In the genomic region with DNA sequence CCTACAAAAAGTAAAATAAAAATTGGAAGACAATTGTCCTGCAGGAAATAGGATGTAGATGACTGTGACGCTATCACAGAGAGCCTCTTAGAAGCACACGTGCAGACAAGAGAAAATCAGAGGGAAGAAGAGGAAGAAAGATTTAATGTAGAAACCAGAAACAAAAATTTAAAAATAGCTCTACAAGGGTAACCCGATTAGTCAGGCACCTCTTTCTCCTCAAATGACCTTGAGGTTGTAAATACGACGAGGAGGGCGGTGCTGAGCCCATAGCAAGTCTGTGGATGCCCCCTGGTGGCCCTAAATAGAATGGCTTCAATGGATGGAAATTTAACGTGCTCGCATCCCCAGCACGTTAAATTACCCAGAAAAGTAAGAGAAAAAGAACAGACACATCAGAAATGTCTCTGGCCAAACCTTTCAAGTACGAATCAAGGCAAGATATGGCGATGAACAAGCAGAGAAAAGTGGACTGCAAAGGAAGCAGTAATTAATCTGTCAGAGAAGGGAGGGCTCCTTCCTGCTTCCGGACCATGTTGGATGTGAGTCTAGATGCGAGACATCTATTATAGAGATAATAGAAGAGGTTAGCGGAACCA, we compare ENCODE assay signal across 1 cellular context.
TF ChIP-seq lines count a peak whose summit lies in the region.

No MANE protein-coding gene starts in this region.

TF ChIP-seq in HepG2, 621 proteins besides CTCF, POLR2A, EP300 and RAD21 (continued from another document and continues in another):
- TF ChIP-seq, protein P1, sequence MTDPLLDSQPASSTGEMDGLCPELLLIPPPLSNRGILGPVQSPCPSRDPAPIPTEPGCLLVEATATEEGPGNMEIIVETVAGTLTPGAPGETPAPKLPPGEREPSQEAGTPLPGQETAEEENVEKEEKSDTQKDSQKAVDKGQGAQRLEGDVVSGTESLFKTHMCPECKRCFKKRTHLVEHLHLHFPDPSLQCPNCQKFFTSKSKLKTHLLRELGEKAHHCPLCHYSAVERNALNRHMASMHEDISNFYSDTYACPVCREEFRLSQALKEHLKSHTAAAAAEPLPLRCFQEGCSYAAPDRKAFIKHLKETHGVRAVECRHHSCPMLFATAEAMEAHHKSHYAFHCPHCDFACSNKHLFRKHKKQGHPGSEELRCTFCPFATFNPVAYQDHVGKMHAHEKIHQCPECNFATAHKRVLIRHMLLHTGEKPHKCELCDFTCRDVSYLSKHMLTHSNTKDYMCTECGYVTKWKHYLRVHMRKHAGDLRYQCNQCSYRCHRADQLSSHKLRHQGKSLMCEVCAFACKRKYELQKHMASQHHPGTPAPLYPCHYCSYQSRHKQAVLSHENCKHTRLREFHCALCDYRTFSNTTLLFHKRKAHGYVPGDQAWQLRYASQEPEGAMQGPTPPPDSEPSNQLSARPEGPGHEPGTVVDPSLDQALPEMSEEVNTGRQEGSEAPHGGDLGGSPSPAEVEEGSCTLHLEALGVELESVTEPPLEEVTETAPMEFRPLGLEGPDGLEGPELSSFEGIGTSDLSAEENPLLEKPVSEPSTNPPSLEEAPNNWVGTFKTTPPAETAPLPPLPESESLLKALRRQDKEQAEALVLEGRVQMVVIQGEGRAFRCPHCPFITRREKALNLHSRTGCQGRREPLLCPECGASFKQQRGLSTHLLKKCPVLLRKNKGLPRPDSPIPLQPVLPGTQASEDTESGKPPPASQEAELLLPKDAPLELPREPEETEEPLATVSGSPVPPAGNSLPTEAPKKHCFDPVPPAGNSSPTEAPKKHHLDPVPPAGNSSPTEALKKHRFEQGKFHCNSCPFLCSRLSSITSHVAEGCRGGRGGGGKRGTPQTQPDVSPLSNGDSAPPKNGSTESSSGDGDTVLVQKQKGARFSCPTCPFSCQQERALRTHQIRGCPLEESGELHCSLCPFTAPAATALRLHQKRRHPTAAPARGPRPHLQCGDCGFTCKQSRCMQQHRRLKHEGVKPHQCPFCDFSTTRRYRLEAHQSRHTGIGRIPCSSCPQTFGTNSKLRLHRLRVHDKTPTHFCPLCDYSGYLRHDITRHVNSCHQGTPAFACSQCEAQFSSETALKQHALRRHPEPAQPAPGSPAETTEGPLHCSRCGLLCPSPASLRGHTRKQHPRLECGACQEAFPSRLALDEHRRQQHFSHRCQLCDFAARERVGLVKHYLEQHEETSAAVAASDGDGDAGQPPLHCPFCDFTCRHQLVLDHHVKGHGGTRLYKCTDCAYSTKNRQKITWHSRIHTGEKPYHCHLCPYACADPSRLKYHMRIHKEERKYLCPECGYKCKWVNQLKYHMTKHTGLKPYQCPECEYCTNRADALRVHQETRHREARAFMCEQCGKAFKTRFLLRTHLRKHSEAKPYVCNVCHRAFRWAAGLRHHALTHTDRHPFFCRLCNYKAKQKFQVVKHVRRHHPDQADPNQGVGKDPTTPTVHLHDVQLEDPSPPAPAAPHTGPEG (CRISPR knock-in tag; IDR thresholded peaks at IDR 0.05) = no peak
- TF ChIP-seq ZNF879 (CRISPR knock-in tag; IDR thresholded peaks at IDR 0.05) (no peak), EEA1 (CRISPR knock-in tag; IDR thresholded peaks at IDR 0.05; ENCODE audit: borderline replicate concordance) (no peak), SPEN (CRISPR knock-in tag; IDR thresholded peaks at IDR 0.05; ENCODE audit: low read depth) (no peak), KLF12 (CRISPR knock-in tag; IDR thresholded peaks at IDR 0.05; ENCODE audit: borderline replicate concordance) (0 out of 2 replicates have a peak, but pooled peaks have one; percentile 29), CBX1 (IDR thresholded peaks at IDR 0.05; ENCODE audit: low read depth) (no peak), SMC3 (IDR thresholded peaks at IDR 0.05; ENCODE audit: low read length) (peak; percentile 97), MED1 (CRISPR knock-in tag; IDR thresholded peaks at IDR 0.05) (peak; percentile 43; the same call in 1 of the 2 replicates), ESRRA (CRISPR knock-in tag; IDR thresholded peaks at IDR 0.05; ENCODE audit: low read depth) (peak; percentile 97), ZSCAN29 (CRISPR knock-in tag; conservative IDR thresholded peaks at IDR 0.05) (0 out of 2 replicates have a peak, but pooled peaks have one; percentile 43), ZNF746 (CRISPR knock-in tag; IDR thresholded peaks at IDR 0.05) (no peak), RBM39 (IDR thresholded peaks at IDR 0.05; ENCODE audit: low read depth, low read length, poor library complexity, severe bottlenecking) (no peak), SIN3A (IDR thresholded peaks at IDR 0.05; ENCODE audit: borderline replicate concordance, low read depth, low read length) (no peak), SMAD3 (CRISPR knock-in tag; IDR thresholded peaks at IDR 0.05) (peak; percentile 71), CHD2 (IDR thresholded peaks at IDR 0.05; ENCODE audit: low read depth, low read length) (no peak), PCBP2 (optimal IDR thresholded peaks at IDR 0.05; ENCODE audit: low read depth, low read length, poor library complexity, severe bottlenecking) (no peak), ZNF253 (CRISPR knock-in tag; IDR thresholded peaks at IDR 0.05; ENCODE audit: borderline replicate concordance) (no peak), FOXO1 (CRISPR knock-in tag; IDR thresholded peaks at IDR 0.05) (peak; percentile 76; the same call in 1 of the 2 replicates), HMGA1 (CRISPR knock-in tag; conservative IDR thresholded peaks at IDR 0.05) (no peak), SOX5 (CRISPR knock-in tag; IDR thresholded peaks at IDR 0.05; ENCODE audit: borderline replicate concordance) (peak; percentile 19; the same call in 1 of the 2 replicates), IKZF1 (IDR thresholded peaks at IDR 0.05) (no peak), HCFC1 (IDR thresholded peaks at IDR 0.05; ENCODE audit: low read depth, low read length) (no peak), ZFP36L1 (CRISPR knock-in tag; IDR thresholded peaks at IDR 0.05) (no peak), ZNF883 (CRISPR knock-in tag; IDR thresholded peaks at IDR 0.05; ENCODE audit: not compliant biosample characterization) (no peak), FOXA3 (CRISPR knock-in tag; IDR thresholded peaks at IDR 0.05) (peak; percentile 87), ZNF614 (CRISPR knock-in tag; IDR thresholded peaks at IDR 0.05; ENCODE audit: borderline replicate concordance) (0 out of 2 replicates have a peak, but pooled peaks have one; percentile 55), ZNF230 (CRISPR knock-in tag; IDR thresholded peaks at IDR 0.05) (peak; percentile 34; the same call in 1 of the 2 replicates), REPIN1 (CRISPR knock-in tag; IDR thresholded peaks at IDR 0.05; ENCODE audit: borderline replicate concordance, low read depth) (0 out of 2 replicates have a peak, but pooled peaks have one; percentile 17), SAP130 (CRISPR knock-in tag; IDR thresholded peaks at IDR 0.05; ENCODE audit: low read depth) (peak; percentile 56; the same call in 1 of the 2 replicates), ZNF781 (CRISPR knock-in tag; IDR thresholded peaks at IDR 0.05; ENCODE audit: borderline replicate concordance, not compliant biosample characterization) (no peak), ZNF441 (CRISPR knock-in tag; IDR thresholded peaks at IDR 0.05; ENCODE audit: borderline replicate concordance) (no peak), NCOA1 (CRISPR knock-in tag; IDR thresholded peaks at IDR 0.05) (no peak), SYNCRIP (IDR thresholded peaks at IDR 0.05; ENCODE audit: insufficient read depth, low read depth, low read length) (no peak), ZIK1 (CRISPR knock-in tag; IDR thresholded peaks at IDR 0.05; ENCODE audit: borderline replicate concordance, low read depth) (no peak), ZNF225 (CRISPR knock-in tag; IDR thresholded peaks at IDR 0.05) (no peak), IKZF4 (CRISPR knock-in tag; IDR thresholded peaks at IDR 0.05; ENCODE audit: borderline replicate concordance, low read depth, not compliant biosample characterization) (no peak), ZSCAN9 (CRISPR knock-in tag; IDR thresholded peaks at IDR 0.05; ENCODE audit: borderline replicate concordance) (no peak), KLF9 (CRISPR knock-in tag; IDR thresholded peaks at IDR 0.05; ENCODE audit: low read depth) (no peak), ZSCAN20 (CRISPR knock-in tag; IDR thresholded peaks at IDR 0.05; ENCODE audit: borderline replicate concordance) (no peak)
- TF ChIP-seq, protein P2, sequence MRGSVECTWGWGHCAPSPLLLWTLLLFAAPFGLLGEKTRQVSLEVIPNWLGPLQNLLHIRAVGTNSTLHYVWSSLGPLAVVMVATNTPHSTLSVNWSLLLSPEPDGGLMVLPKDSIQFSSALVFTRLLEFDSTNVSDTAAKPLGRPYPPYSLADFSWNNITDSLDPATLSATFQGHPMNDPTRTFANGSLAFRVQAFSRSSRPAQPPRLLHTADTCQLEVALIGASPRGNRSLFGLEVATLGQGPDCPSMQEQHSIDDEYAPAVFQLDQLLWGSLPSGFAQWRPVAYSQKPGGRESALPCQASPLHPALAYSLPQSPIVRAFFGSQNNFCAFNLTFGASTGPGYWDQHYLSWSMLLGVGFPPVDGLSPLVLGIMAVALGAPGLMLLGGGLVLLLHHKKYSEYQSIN (CRISPR knock-in tag; IDR thresholded peaks at IDR 0.05; ENCODE audit: borderline replicate concordance) = no peak
- TF ChIP-seq, protein P3, sequence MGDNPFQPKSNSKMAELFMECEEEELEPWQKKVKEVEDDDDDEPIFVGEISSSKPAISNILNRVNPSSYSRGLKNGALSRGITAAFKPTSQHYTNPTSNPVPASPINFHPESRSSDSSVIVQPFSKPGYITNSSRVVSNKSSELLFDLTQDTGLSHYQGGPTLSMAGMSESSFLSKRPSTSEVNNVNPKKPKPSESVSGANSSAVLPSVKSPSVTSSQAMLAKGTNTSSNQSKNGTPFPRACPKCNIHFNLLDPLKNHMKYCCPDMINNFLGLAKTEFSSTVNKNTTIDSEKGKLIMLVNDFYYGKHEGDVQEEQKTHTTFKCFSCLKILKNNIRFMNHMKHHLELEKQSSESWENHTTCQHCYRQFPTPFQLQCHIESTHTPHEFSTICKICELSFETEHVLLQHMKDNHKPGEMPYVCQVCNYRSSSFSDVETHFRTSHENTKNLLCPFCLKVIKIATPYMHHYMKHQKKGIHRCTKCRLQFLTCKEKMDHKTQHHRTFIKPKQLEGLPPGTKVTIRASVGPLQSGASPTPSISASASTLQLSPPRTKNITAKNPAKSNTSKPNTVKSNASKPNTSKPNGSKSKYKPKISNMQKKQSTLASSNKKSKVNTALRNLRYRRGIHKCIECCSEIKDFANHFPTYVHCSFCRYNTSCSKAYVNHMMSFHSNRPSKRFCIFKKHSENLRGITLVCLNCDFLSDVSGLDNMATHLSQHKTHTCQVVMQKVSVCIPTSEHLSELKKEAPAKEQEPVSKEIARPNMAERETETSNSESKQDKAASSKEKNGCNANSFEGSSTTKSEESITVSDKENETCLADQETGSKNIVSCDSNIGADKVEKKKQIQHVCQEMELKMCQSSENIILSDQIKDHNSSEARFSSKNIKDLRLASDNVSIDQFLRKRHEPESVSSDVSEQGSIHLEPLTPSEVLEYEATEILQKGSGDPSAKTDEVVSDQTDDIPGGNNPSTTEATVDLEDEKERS (CRISPR knock-in tag; IDR thresholded peaks at IDR 0.05) = no peak
- TF ChIP-seq, protein P4, sequence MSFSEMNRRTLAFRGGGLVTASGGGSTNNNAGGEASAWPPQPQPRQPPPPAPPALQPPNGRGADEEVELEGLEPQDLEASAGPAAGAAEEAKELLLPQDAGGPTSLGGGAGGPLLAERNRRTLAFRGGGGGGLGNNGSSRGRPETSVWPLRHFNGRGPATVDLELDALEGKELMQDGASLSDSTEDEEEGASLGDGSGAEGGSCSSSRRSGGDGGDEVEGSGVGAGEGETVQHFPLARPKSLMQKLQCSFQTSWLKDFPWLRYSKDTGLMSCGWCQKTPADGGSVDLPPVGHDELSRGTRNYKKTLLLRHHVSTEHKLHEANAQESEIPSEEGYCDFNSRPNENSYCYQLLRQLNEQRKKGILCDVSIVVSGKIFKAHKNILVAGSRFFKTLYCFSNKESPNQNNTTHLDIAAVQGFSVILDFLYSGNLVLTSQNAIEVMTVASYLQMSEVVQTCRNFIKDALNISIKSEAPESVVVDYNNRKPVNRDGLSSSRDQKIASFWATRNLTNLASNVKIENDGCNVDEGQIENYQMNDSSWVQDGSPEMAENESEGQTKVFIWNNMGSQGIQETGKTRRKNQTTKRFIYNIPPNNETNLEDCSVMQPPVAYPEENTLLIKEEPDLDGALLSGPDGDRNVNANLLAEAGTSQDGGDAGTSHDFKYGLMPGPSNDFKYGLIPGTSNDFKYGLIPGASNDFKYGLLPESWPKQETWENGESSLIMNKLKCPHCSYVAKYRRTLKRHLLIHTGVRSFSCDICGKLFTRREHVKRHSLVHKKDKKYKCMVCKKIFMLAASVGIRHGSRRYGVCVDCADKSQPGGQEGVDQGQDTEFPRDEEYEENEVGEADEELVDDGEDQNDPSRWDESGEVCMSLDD (CRISPR knock-in tag; IDR thresholded peaks at IDR 0.05; ENCODE audit: borderline replicate concordance) = no peak
- TF ChIP-seq, protein P5, sequence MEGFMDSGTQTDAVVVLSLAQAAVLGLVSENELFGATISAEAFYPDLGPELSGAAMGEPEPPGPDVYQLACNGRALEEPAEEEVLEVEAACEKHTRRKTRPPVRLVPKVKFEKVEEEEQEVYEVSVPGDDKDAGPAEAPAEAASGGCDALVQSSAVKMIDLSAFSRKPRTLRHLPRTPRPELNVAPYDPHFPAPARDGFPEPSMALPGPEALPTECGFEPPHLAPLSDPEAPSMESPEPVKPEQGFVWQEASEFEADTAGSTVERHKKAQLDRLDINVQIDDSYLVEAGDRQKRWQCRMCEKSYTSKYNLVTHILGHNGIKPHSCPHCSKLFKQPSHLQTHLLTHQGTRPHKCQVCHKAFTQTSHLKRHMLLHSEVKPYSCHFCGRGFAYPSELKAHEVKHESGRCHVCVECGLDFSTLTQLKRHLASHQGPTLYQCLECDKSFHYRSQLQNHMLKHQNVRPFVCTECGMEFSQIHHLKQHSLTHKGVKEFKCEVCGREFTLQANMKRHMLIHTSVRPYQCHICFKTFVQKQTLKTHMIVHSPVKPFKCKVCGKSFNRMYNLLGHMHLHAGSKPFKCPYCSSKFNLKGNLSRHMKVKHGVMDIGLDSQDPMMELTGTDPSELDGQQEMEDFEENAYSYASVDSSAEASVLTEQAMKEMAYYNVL (CRISPR knock-in tag; IDR thresholded peaks at IDR 0.05; ENCODE audit: borderline replicate concordance) = no peak
- TF ChIP-seq, protein P6, sequence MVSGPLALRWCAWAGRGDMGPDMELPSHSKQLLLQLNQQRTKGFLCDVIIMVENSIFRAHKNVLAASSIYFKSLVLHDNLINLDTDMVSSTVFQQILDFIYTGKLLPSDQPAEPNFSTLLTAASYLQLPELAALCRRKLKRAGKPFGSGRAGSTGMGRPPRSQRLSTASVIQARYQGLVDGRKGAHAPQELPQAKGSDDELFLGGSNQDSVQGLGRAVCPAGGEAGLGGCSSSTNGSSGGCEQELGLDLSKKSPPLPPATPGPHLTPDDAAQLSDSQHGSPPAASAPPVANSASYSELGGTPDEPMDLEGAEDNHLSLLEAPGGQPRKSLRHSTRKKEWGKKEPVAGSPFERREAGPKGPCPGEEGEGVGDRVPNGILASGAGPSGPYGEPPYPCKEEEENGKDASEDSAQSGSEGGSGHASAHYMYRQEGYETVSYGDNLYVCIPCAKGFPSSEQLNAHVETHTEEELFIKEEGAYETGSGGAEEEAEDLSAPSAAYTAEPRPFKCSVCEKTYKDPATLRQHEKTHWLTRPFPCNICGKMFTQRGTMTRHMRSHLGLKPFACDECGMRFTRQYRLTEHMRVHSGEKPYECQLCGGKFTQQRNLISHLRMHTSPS (CRISPR knock-in tag; IDR thresholded peaks at IDR 0.05; ENCODE audit: low read depth) = no peak
- TF ChIP-seq, protein P7, sequence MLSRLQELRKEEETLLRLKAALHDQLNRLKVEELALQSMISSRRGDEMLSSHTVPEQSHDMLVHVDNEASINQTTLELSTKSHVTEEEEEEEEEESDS (CRISPR knock-in tag; IDR thresholded peaks at IDR 0.05; ENCODE audit: borderline replicate concordance) = 0 out of 2 replicates have a peak, but pooled peaks have one; percentile 67
